ENCODE assay signal across 8 cellular contexts in the genomic region with DNA sequence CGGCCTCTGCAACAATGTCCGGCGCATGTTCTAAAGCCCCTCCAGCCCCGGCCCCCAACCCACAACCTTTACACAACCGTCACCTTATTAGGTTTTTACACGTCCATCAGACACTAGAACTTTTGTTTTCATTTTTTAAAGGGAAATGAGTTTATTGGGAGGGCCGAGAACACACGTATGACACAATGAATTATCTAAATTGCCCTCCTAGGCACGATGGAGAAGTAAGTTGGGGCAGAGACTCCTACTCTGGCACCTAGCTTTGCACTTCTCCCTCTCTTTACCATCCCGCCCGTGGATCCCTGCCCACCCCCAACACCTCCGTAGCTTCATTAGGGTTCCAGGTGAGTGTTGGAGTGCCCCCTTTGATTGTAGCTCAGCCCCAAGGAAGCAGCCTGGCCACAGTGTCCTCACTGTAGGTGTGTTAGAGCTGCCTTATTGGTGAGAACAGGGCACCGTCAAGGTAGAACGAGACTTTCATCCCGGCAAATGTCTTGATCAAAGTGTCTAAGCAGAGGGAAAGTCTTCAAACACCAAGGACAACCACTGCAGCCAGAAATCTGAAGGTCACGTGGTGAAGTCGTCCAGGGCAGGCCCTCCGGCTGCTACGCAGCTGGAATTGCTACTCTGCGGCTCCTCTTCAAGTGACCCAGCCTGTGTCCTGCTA. TPM values are rescaled to one million over a fixed set of nuclear protein-coding genes. Genes with fewer than 3 reads are reported as not detected.
DNase-seq lines count a peak whose midpoint lies in the region; ATAC-seq and TF ChIP-seq lines count a peak whose summit lies in the region.

No MANE protein-coding gene starts in this region.

- no peak overlapping the region for H4K91ac ChIP-seq in neuronal stem cell (ENCODE audit: low read depth, low read length, poor library complexity)

- peaks cover 69% of the 10 kb centered on the region for H3K4me1 ChIP-seq in CD4-positive, alpha-beta memory T cell (ENCODE audit: insufficient read depth, low read length)
- peaks cover 38 to 58% of the 10 kb centered on the region in 2 donors for H3K4me1 ChIP-seq in neuronal stem cell (ENCODE audit: control insufficient read depth in 2 of 2, insufficient read depth in 1 of 2, low read depth in 1 of 2, low read length in 2 of 2)

- H3K4me3 ChIP-seq in CD4-positive, alpha-beta memory T cell (ENCODE audit: low read length in 2 of 2): peak overlapping the region in 1 of 2 donors; percentile 55
- peak overlapping the region in 57 of 59 donors; percentile 40 to 92 (median 78) for H3K4me3 ChIP-seq in dorsolateral prefrontal cortex
- peak overlapping the region; percentile 20 to 82 for H3K4me3 ChIP-seq in neuronal stem cell (ENCODE audit: low read length in 2 of 2)

- no peak overlapping the region for H2BK12ac ChIP-seq in neuronal stem cell (ENCODE audit: low read length)

- no peaks in the 10 kb centered on the region for H3K9me3 ChIP-seq in CD4-positive, alpha-beta memory T cell (ENCODE audit: control insufficient read depth in 1 of 2, low read length in 2 of 2)
- peaks cover 1 to 2% of the 10 kb centered on the region in 2 donors for H3K9me3 ChIP-seq in neuronal stem cell (replicated peaks in 1 of 2; ENCODE audit: control insufficient read depth in 2 of 2, insufficient read depth in 1 of 2, low read depth in 1 of 2, low read length in 2 of 2)

- H3K36me3 ChIP-seq in CD4-positive, alpha-beta memory T cell (ENCODE audit: insufficient read depth, low read length): no peaks in the 10 kb centered on the region
- H3K36me3 ChIP-seq in neuronal stem cell (replicated peaks in 1 of 2; ENCODE audit: control insufficient read depth in 2 of 2, insufficient read depth in 2 of 2, low read length in 2 of 2): peaks cover 13 to 17% of the 10 kb centered on the region in 2 donors

- H3K9ac ChIP-seq in neuronal stem cell (ENCODE audit: low read depth, low read length, poor library complexity): no peak overlapping the region

- no peak for DNase-seq in CD4-positive, alpha-beta memory T cell
- DNase-seq in M059J (ENCODE audit: low read depth) (peak; percentile 20), dorsolateral prefrontal cortex (peak in 1 of 10 donors; percentile 41), neuronal stem cell (ENCODE audit: low spot score) (no peak), GM10248 (ENCODE audit: extremely low spot score) (no peak), posterior vena cava (ENCODE audit: low spot score) (no peak)
- DNase-seq in NK-92 treated with Interleukin-12 subunit alpha and Interleukin-12 subunit beta, amount 100 ng/mL, for 24 hours (lab: John Stamatoyannopoulos, UW): no peak

- H4K8ac ChIP-seq in neuronal stem cell (ENCODE audit: low read depth, low read length): no peak overlapping the region

- peaks cover 35 to 41% of the 10 kb centered on the region in 2 donors for H3K27me3 Mint-ChIP-seq in CD4-positive, alpha-beta memory T cell

- H2BK5ac ChIP-seq in neuronal stem cell (ENCODE audit: low read length): peak overlapping the region; percentile 42

- TF ChIP-seq CTCF in dorsolateral prefrontal cortex (IDR thresholded peaks at IDR 0.05 in 54 of 56, conservative IDR thresholded peaks at IDR 0.05 in 2 of 56; ENCODE audit: low read depth in 1 of 56, partially characterized antibody in 56 of 56) (peak in 26 of 56 donors; percentile 1 to 65 (median 39)), GM10248 (IDR thresholded peaks at IDR 0.05; ENCODE audit: control extremely low read depth, extremely low read depth, low read depth, missing control alignments) (no peak)

- peak overlapping the region; percentile 86 to 98 (median 90) for H3K4me3 Mint-ChIP-seq in CD4-positive, alpha-beta memory T cell

- no peak overlapping the region for H3K4ac ChIP-seq in neuronal stem cell (ENCODE audit: low read length)

- H2BK15ac ChIP-seq in neuronal stem cell (ENCODE audit: low read length): no peak overlapping the region

- no peak overlapping the region for H2AK5ac ChIP-seq in neuronal stem cell (ENCODE audit: low read depth, low read length)

- peaks cover 46% of the 10 kb centered on the region for H3K27me3 ChIP-seq in CD4-positive, alpha-beta memory T cell (ENCODE audit: insufficient read depth, low read length)
- peaks cover 0 to 78% (median 37%) of the 10 kb centered on the region in 45 donors for H3K27me3 ChIP-seq in dorsolateral prefrontal cortex
- H3K27me3 ChIP-seq in neuronal stem cell (ENCODE audit: control insufficient read depth in 3 of 3, insufficient read depth in 3 of 3, low read depth in 1 of 3, low read length in 3 of 3): peaks cover 0 to 48% (median 5%) of the 10 kb centered on the region in 3 experiments

- CTCF ChIA-PET in CD4-positive, alpha-beta memory T cell (lab: Charles Lee; ENCODE audit: partially characterized antibody): interaction anchor here (0.7 to 6.2 kb wide), 17 partner anchors 11 to 503 kb away, joined by 3 to 31 read pairs (median 5); no protein-coding TSS in a partner anchor
- CTCF ChIA-PET in GM10248 (lab: Yijun Ruan, JAX): interaction anchor here (0.9 to 1.6 kb wide), 7 partner anchors 13 to 502 kb away, joined by 3 to 7 read pairs (median 3); no protein-coding TSS in a partner anchor

- POLR2A ChIA-PET in CD4-positive, alpha-beta memory T cell (lab: Charles Lee; ENCODE audit: partially characterized antibody): interaction anchor here (0.9 to 5.1 kb wide), 7 partner anchors 12 to 342 kb away, joined by 3 to 47 read pairs (median 8); partner anchors contain the start of gene FAM120B
- POLR2A ChIA-PET in GM10248 (lab: Yijun Ruan, JAX): no interaction called here

- H3K27ac Mint-ChIP-seq in CD4-positive, alpha-beta memory T cell: peak overlapping the region in 5 of 7 donors; percentile 7 to 84 (median 79)

- intact Hi-C loops in CD4-positive, alpha-beta memory T cell (cut with micrococcal nuclease): loop anchor here (1.0 to 5.0 kb wide), 4 partner anchors 14 to 205 kb away; partner anchors contain the start of gene FAM120B
- intact Hi-C loops in dorsolateral prefrontal cortex (cut with DNase I): loop anchor here (1.0 to 10.0 kb wide), 6 partner anchors 243 to 500 kb away; no protein-coding TSS in a partner anchor
- intact Hi-C loops in posterior vena cava (cut with DNase I): no loop called here

- peaks cover 6% of the 10 kb centered on the region for H3K79me1 ChIP-seq in neuronal stem cell (ENCODE audit: low read depth, low read length)

- no CpG with 5 or more reads among the region's 20 CpGs for WGBS in neuronal stem cell (ENCODE audit: extremely low coverage in 2 of 2, insufficient read length in 2 of 2, insufficient replicate concordance in 1 of 2), 2 donors

- H3K27ac ChIP-seq in CD4-positive, alpha-beta memory T cell (ENCODE audit: low read depth, low read length): no peak overlapping the region
- peak overlapping the region; percentile 4 to 98 (median 93) for H3K27ac ChIP-seq in dorsolateral prefrontal cortex
- H3K27ac ChIP-seq in neuronal stem cell (replicated peaks; ENCODE audit: low read length): no peak overlapping the region

- peak overlapping the region; percentile 96 for H3K4me2 ChIP-seq in neuronal stem cell (ENCODE audit: insufficient read depth, low read length, poor library complexity, severe bottlenecking)

- H3K9me3 Mint-ChIP-seq in CD4-positive, alpha-beta memory T cell: no peaks in the 10 kb centered on the region

- ATAC-seq in HG02885 (IDR thresholded peaks at IDR 0.05; ENCODE audit: poor library complexity, unreplicated experiment): no peak

- H3K36me3 Mint-ChIP-seq in CD4-positive, alpha-beta memory T cell: peaks cover 0 to 7% of the 10 kb centered on the region in 2 donors

- no peak overlapping the region for H2BK120ac ChIP-seq in neuronal stem cell (ENCODE audit: low read depth, low read length)

- H3K4me1 Mint-ChIP-seq in CD4-positive, alpha-beta memory T cell: peaks cover 29 to 53% (median 38%) of the 10 kb centered on the region in 4 donors

- H2AFZ ChIP-seq in neuronal stem cell (ENCODE audit: low read length): peak overlapping the region; percentile 95

- peak overlapping the region; percentile 97 for H3K18ac ChIP-seq in neuronal stem cell (ENCODE audit: low read length)

- H3K14ac ChIP-seq in neuronal stem cell (ENCODE audit: low read length): no peak overlapping the region

- H3K23ac ChIP-seq in neuronal stem cell (ENCODE audit: low read depth, low read length, poor library complexity): peak overlapping the region; percentile 31

RNA-seq across cellular contexts. Expression of gene DLL1, which starts 1.4 kb away (rescaled TPM):
- 1 to 10 TPM; 1.7 to 3.4 TPM for total RNA-seq in CD4-positive, alpha-beta memory T cell
- under 1 TPM in 1 of 2 donors, not detected in 1; 0.07 TPM for polyA plus RNA-seq in CD4-positive, alpha-beta memory T cell
- 0.07 and 2.0 TPM in 2 replicates for total RNA-seq in M059J (2014; rRNA removed; shearing (Covaris generic))
- total RNA-seq in dorsolateral prefrontal cortex: 10 to 100 TPM in 104 of 120 experiments, 1 to 10 TPM in 16; 4.7 to 47.2 (median 15.7) TPM
- 66.9 TPM for polyA plus RNA-seq in neuronal stem cell (2013, experiment 1 of 2)
- 67.5 TPM for polyA plus RNA-seq in neuronal stem cell (2013, experiment 2 of 2)
- total RNA-seq in posterior vena cava: 10 to 100 TPM in 1 of 2 donors, 1 to 10 TPM in 1; 9.6 to 14.1 TPM

RNA-seq across cellular contexts. Expression of gene FAM120B, which starts 14.3 kb away (rescaled TPM):
- 10 to 100 TPM; 46.8 to 48.6 TPM for total RNA-seq in CD4-positive, alpha-beta memory T cell
- polyA plus RNA-seq in CD4-positive, alpha-beta memory T cell: 10 to 100 TPM; 22.7 to 33.4 TPM
- total RNA-seq in M059J (2014; rRNA removed; shearing (Covaris generic)): 6.9 and 16.1 TPM in 2 replicates
- total RNA-seq in dorsolateral prefrontal cortex (10 to 100 TPM; 37.3 to 72.0 (median 55.7) TPM), posterior vena cava (10 to 100 TPM; 18.7 to 25.3 TPM)
- polyA plus RNA-seq in neuronal stem cell (2013, experiment 1 of 2): 18.0 TPM
- polyA plus RNA-seq in neuronal stem cell (2013, experiment 2 of 2): 17.8 TPM

Comparison
In these comparisons a context has a peak if more than half of its experiments do, and no peak if none do; other contexts are left out.
1. H3K27ac ChIP-seq: peak in dorsolateral prefrontal cortex (59 of 59); none in CD4-positive, alpha-beta memory T cell (single experiment) and neuronal stem cell (single experiment).
2. intact Hi-C loops: an anchor here in CD4-positive, alpha-beta memory T cell (1.0 to 5.0 kb wide) and dorsolateral prefrontal cortex (1.0 to 10.0 kb wide); none called in posterior vena cava.